In the genomic region with DNA sequence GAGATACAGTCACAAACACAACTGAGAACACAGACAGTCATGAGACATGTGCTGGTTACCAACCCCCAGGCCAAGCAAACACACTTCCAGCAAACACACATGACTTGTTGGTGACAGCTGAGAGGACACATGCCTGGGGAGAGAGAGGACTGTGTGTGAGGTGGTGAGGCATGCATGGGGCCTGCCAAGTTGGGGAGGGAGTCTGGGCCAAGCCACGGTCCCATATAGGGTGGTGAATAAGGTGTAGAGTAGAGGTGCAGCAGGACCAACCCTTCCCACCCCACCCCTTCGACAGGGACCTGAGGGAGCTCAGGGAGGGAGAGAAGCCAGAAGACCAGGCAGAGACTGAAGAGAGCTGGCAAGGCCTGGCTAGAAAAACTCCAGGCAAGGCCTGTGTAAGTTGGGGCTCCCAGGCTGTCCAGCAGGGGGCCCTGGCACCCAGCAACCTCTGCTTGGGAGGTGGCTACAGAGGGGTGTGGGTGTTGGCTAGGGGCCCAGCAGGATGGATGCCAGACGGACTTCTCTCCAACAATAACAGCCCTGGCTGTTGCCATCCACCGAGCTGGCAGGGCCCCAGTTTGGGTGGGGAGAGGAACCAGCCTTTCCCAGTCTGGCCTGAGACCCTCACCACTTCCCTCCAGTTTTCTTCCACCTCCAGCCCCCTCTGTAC, we compare ENCODE assay signal across 1 cellular context.
A peak's percentile ranks its signal among the peaks of the same experiment; 100 is the strongest.
TF ChIP-seq lines count a peak whose summit lies in the region.

No MANE protein-coding gene starts in this region.

TF ChIP-seq in HepG2, 621 proteins besides CTCF, POLR2A, EP300 and RAD21 (continued from another document and continues in another):
- TF ChIP-seq, protein P1, sequence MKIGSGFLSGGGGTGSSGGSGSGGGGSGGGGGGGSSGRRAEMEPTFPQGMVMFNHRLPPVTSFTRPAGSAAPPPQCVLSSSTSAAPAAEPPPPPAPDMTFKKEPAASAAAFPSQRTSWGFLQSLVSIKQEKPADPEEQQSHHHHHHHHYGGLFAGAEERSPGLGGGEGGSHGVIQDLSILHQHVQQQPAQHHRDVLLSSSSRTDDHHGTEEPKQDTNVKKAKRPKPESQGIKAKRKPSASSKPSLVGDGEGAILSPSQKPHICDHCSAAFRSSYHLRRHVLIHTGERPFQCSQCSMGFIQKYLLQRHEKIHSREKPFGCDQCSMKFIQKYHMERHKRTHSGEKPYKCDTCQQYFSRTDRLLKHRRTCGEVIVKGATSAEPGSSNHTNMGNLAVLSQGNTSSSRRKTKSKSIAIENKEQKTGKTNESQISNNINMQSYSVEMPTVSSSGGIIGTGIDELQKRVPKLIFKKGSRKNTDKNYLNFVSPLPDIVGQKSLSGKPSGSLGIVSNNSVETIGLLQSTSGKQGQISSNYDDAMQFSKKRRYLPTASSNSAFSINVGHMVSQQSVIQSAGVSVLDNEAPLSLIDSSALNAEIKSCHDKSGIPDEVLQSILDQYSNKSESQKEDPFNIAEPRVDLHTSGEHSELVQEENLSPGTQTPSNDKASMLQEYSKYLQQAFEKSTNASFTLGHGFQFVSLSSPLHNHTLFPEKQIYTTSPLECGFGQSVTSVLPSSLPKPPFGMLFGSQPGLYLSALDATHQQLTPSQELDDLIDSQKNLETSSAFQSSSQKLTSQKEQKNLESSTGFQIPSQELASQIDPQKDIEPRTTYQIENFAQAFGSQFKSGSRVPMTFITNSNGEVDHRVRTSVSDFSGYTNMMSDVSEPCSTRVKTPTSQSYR (CRISPR knock-in tag; IDR thresholded peaks at IDR 0.05; ENCODE audit: borderline replicate concordance), result peak; percentile 67
- no peak for TF ChIP-seq BRCA1 (CRISPR knock-in tag; IDR thresholded peaks at IDR 0.05)
- 0 out of 2 replicates have a peak, but pooled peaks have one; percentile 60 for TF ChIP-seq MYNN (CRISPR knock-in tag; IDR thresholded peaks at IDR 0.05; ENCODE audit: low read depth)
- TF ChIP-seq KAT7 (CRISPR knock-in tag; IDR thresholded peaks at IDR 0.05; ENCODE audit: borderline replicate concordance), result 0 out of 2 replicates have a peak, but pooled peaks have one; percentile 59
- peak; percentile 49; the same call in 1 of the 2 replicates for TF ChIP-seq ETV5 (CRISPR knock-in tag; IDR thresholded peaks at IDR 0.05; ENCODE audit: borderline replicate concordance)
- TF ChIP-seq, protein P2, sequence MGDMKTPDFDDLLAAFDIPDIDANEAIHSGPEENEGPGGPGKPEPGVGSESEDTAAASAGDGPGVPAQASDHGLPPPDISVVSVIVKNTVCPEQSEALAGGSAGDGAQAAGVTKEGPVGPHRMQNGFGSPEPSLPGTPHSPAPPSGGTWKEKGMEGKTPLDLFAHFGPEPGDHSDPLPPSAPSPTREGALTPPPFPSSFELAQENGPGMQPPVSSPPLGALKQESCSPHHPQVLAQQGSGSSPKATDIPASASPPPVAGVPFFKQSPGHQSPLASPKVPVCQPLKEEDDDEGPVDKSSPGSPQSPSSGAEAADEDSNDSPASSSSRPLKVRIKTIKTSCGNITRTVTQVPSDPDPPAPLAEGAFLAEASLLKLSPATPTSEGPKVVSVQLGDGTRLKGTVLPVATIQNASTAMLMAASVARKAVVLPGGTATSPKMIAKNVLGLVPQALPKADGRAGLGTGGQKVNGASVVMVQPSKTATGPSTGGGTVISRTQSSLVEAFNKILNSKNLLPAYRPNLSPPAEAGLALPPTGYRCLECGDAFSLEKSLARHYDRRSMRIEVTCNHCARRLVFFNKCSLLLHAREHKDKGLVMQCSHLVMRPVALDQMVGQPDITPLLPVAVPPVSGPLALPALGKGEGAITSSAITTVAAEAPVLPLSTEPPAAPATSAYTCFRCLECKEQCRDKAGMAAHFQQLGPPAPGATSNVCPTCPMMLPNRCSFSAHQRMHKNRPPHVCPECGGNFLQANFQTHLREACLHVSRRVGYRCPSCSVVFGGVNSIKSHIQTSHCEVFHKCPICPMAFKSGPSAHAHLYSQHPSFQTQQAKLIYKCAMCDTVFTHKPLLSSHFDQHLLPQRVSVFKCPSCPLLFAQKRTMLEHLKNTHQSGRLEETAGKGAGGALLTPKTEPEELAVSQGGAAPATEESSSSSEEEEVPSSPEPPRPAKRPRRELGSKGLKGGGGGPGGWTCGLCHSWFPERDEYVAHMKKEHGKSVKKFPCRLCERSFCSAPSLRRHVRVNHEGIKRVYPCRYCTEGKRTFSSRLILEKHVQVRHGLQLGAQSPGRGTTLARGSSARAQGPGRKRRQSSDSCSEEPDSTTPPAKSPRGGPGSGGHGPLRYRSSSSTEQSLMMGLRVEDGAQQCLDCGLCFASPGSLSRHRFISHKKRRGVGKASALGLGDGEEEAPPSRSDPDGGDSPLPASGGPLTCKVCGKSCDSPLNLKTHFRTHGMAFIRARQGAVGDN (CRISPR knock-in tag; IDR thresholded peaks at IDR 0.05), result peak; percentile 86
- TF ChIP-seq, protein P3, sequence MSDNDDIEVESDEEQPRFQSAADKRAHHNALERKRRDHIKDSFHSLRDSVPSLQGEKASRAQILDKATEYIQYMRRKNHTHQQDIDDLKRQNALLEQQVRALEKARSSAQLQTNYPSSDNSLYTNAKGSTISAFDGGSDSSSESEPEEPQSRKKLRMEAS (IDR thresholded peaks at IDR 0.05), result peak; percentile 68
- peak; percentile 41; the same call in 1 of the 2 replicates for TF ChIP-seq SP5 (CRISPR knock-in tag; IDR thresholded peaks at IDR 0.05; ENCODE audit: borderline replicate concordance, low read depth)
- no peak for TF ChIP-seq PCBP2 (optimal IDR thresholded peaks at IDR 0.05; ENCODE audit: low read depth, low read length, poor library complexity, severe bottlenecking)
- TF ChIP-seq RCOR2 (CRISPR knock-in tag; IDR thresholded peaks at IDR 0.05), result peak; percentile 73
- TF ChIP-seq, protein P4, sequence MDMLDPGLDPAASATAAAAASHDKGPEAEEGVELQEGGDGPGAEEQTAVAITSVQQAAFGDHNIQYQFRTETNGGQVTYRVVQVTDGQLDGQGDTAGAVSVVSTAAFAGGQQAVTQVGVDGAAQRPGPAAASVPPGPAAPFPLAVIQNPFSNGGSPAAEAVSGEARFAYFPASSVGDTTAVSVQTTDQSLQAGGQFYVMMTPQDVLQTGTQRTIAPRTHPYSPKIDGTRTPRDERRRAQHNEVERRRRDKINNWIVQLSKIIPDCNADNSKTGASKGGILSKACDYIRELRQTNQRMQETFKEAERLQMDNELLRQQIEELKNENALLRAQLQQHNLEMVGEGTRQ (IDR thresholded peaks at IDR 0.05; ENCODE audit: low read depth, low read length), result peak; percentile 24
- TF ChIP-seq, protein P4 (CRISPR knock-in tag; IDR thresholded peaks at IDR 0.05; ENCODE audit: borderline replicate concordance), result no peak
- TF ChIP-seq GATA4 (IDR thresholded peaks at IDR 0.05; ENCODE audit: borderline replicate concordance, low read depth), result no peak
- peak; percentile 48; the same call in 1 of the 2 replicates for TF ChIP-seq KLF6 (CRISPR knock-in tag; IDR thresholded peaks at IDR 0.05)
- TF ChIP-seq ZNF703 (CRISPR knock-in tag; IDR thresholded peaks at IDR 0.05; ENCODE audit: borderline replicate concordance), result no peak
- TF ChIP-seq SOX13 (IDR thresholded peaks at IDR 0.05), result no peak
- peak in 1 of 2 experiments; percentile 51; a peak in 1 of 4 replicates for TF ChIP-seq SOX13 (CRISPR knock-in tag; conservative IDR thresholded peaks at IDR 0.05 in 1 of 2, IDR thresholded peaks at IDR 0.05 in 1 of 2)
- peak; percentile 36; the same call in 1 of the 2 replicates for TF ChIP-seq CBFB (CRISPR knock-in tag; IDR thresholded peaks at IDR 0.05)
- TF ChIP-seq ZNF468 (CRISPR knock-in tag; IDR thresholded peaks at IDR 0.05), result 0 out of 2 replicates have a peak, but pooled peaks have one; percentile 22
- TF ChIP-seq ZNF292 (CRISPR knock-in tag; IDR thresholded peaks at IDR 0.05; ENCODE audit: borderline replicate concordance, low read depth), result 0 out of 2 replicates have a peak, but pooled peaks have one; percentile 14
- TF ChIP-seq POLR2AphosphoS2 (IDR thresholded peaks at IDR 0.05; ENCODE audit: low read depth, low read length), result no peak
- TF ChIP-seq HMG20B (CRISPR knock-in tag; conservative IDR thresholded peaks at IDR 0.05), result 0 out of 2 replicates have a peak, but pooled peaks have one; percentile 24
- TF ChIP-seq, protein P5, sequence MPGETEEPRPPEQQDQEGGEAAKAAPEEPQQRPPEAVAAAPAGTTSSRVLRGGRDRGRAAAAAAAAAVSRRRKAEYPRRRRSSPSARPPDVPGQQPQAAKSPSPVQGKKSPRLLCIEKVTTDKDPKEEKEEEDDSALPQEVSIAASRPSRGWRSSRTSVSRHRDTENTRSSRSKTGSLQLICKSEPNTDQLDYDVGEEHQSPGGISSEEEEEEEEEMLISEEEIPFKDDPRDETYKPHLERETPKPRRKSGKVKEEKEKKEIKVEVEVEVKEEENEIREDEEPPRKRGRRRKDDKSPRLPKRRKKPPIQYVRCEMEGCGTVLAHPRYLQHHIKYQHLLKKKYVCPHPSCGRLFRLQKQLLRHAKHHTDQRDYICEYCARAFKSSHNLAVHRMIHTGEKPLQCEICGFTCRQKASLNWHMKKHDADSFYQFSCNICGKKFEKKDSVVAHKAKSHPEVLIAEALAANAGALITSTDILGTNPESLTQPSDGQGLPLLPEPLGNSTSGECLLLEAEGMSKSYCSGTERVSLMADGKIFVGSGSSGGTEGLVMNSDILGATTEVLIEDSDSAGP (CRISPR knock-in tag; IDR thresholded peaks at IDR 0.05; ENCODE audit: borderline replicate concordance), result peak; percentile 75; the same call in 1 of the 2 replicates
- TF ChIP-seq, protein P6, sequence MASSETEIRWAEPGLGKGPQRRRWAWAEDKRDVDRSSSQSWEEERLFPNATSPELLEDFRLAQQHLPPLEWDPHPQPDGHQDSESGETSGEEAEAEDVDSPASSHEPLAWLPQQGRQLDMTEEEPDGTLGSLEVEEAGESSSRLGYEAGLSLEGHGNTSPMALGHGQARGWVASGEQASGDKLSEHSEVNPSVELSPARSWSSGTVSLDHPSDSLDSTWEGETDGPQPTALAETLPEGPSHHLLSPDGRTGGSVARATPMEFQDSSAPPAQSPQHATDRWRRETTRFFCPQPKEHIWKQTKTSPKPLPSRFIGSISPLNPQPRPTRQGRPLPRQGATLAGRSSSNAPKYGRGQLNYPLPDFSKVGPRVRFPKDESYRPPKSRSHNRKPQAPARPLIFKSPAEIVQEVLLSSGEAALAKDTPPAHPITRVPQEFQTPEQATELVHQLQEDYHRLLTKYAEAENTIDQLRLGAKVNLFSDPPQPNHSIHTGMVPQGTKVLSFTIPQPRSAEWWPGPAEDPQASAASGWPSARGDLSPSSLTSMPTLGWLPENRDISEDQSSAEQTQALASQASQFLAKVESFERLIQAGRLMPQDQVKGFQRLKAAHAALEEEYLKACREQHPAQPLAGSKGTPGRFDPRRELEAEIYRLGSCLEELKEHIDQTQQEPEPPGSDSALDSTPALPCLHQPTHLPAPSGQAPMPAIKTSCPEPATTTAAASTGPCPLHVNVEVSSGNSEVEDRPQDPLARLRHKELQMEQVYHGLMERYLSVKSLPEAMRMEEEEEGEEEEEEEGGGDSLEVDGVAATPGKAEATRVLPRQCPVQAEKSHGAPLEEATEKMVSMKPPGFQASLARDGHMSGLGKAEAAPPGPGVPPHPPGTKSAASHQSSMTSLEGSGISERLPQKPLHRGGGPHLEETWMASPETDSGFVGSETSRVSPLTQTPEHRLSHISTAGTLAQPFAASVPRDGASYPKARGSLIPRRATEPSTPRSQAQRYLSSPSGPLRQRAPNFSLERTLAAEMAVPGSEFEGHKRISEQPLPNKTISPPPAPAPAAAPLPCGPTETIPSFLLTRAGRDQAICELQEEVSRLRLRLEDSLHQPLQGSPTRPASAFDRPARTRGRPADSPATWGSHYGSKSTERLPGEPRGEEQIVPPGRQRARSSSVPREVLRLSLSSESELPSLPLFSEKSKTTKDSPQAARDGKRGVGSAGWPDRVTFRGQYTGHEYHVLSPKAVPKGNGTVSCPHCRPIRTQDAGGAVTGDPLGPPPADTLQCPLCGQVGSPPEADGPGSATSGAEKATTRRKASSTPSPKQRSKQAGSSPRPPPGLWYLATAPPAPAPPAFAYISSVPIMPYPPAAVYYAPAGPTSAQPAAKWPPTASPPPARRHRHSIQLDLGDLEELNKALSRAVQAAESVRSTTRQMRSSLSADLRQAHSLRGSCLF (CRISPR knock-in tag; IDR thresholded peaks at IDR 0.05; ENCODE audit: borderline replicate concordance), result no peak
- peak; percentile 90 for TF ChIP-seq ZFX (CRISPR knock-in tag; IDR thresholded peaks at IDR 0.05; ENCODE audit: low read depth)
- peak; percentile 59; the same call in 1 of the 2 replicates for TF ChIP-seq ERF (CRISPR knock-in tag; IDR thresholded peaks at IDR 0.05)
- no peak for TF ChIP-seq ZNF235 (CRISPR knock-in tag; IDR thresholded peaks at IDR 0.05; ENCODE audit: borderline replicate concordance)
- 0 out of 2 replicates have a peak, but pooled peaks have one; percentile 19 for TF ChIP-seq MTA1 (CRISPR knock-in tag; IDR thresholded peaks at IDR 0.05; ENCODE audit: borderline replicate concordance)
- TF ChIP-seq, protein P7, sequence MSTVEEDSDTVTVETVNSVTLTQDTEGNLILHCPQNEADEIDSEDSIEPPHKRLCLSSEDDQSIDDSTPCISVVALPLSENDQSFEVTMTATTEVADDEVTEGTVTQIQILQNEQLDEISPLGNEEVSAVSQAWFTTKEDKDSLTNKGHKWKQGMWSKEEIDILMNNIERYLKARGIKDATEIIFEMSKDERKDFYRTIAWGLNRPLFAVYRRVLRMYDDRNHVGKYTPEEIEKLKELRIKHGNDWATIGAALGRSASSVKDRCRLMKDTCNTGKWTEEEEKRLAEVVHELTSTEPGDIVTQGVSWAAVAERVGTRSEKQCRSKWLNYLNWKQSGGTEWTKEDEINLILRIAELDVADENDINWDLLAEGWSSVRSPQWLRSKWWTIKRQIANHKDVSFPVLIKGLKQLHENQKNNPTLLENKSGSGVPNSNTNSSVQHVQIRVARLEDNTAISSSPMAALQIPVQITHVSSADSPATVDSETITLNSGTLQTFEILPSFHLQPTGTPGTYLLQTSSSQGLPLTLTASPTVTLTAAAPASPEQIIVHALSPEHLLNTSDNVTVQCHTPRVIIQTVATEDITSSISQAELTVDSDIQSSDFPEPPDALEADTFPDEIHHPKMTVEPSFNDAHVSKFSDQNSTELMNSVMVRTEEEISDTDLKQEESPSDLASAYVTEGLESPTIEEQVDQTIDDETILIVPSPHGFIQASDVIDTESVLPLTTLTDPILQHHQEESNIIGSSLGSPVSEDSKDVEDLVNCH (CRISPR knock-in tag; IDR thresholded peaks at IDR 0.05), result 0 out of 2 replicates have a peak, but pooled peaks have one; percentile 15
- TF ChIP-seq ZNF768 (CRISPR knock-in tag; IDR thresholded peaks at IDR 0.05), result peak; percentile 61; the same call in 1 of the 2 replicates
- peak; percentile 49; the same call in 1 of the 2 replicates for TF ChIP-seq ZNF777 (CRISPR knock-in tag; IDR thresholded peaks at IDR 0.05)
- no peak for TF ChIP-seq SOX6 (IDR thresholded peaks at IDR 0.05)
- TF ChIP-seq SOX6 (CRISPR knock-in tag; IDR thresholded peaks at IDR 0.05), result peak; percentile 65
- TF ChIP-seq ZMYM4 (CRISPR knock-in tag; IDR thresholded peaks at IDR 0.05), result peak; percentile 63; the same call in 1 of the 2 replicates
